13 cellular contexts compared by ENCODE assay signal in genomic region chr11:120224872-120225371, GRCh38. TPM values are rescaled to one million over a fixed set of nuclear protein-coding genes. Genes with fewer than 3 reads are reported as not detected.
DNase-seq lines count a peak whose midpoint lies in the region; ATAC-seq and TF ChIP-seq lines count a peak whose summit lies in the region.
"Had no signal": no experiment of that assay in that cellular context is flagged by ENCODE, and none has a peak within 500 bp of the region (broad histone marks: within the 10 kb centered on the region; RNA-seq: fewer than 3 reads in every experiment).

No MANE protein-coding gene starts in this region.

- 30 to 32% methylated on average over 9 of the region's 9 CpGs for WGBS in heart right ventricle, 2 donors

- H3K27me3 ChIP-seq in heart right ventricle (no peaks in the 10 kb centered on the region), parathyroid adenoma (ENCODE audit: control insufficient read depth, insufficient read depth, low read length) (no peaks in the 10 kb centered on the region), osteoblast (ENCODE audit: insufficient read depth, low read length) (no peaks in the 10 kb centered on the region)

- ATAC-seq in heart right ventricle (peak; percentile 62 to 78 (median 74)), HG03378 (IDR thresholded peaks at IDR 0.05; ENCODE audit: unreplicated experiment) (no peak)

- H3K27ac ChIP-seq in heart right ventricle (peak overlapping the region in 9 of 10 donors; percentile 26 to 69 (median 59)), parathyroid adenoma (peak overlapping the region; percentile 24), osteoblast (ENCODE audit: low read depth, low read length) (no peak overlapping the region)

- peaks cover 3 to 68% (median 49%) of the 10 kb centered on the region in 9 donors for H3K4me1 ChIP-seq in heart right ventricle
- peaks cover 4% of the 10 kb centered on the region for H3K4me1 ChIP-seq in parathyroid adenoma
- no peaks in the 10 kb centered on the region for H3K4me1 ChIP-seq in osteoblast (ENCODE audit: insufficient read depth, low read length)

- no peak overlapping the region for H2AFZ ChIP-seq in parathyroid adenoma
- H2AFZ ChIP-seq in osteoblast (ENCODE audit: low read length) = no peak overlapping the region

- H4K20me1 ChIP-seq in osteoblast (ENCODE audit: insufficient read depth, low read length) = peaks cover 16% of the 10 kb centered on the region

- TF ChIP-seq CTCF in heart right ventricle (IDR thresholded peaks at IDR 0.05) = peak in 1 of 9 donors; percentile 13
- TF ChIP-seq CTCF in parathyroid adenoma (IDR thresholded peaks at IDR 0.05) = no peak
- TF ChIP-seq CTCF in osteoblast (IDR thresholded peaks at IDR 0.05; ENCODE audit: extremely low read depth, low read depth, low read length) = no peak

- peak overlapping the region in 1 of 10 donors; percentile 32 for H3K4me3 ChIP-seq in heart right ventricle
- no peak overlapping the region for H3K4me3 ChIP-seq in parathyroid adenoma (ENCODE audit: low read depth, low read length)
- H3K4me3 ChIP-seq in osteoblast (ENCODE audit: insufficient read depth, low read length) = no peak overlapping the region

- no peaks in the 10 kb centered on the region for H3K79me2 ChIP-seq in parathyroid adenoma
- H3K79me2 ChIP-seq in osteoblast (ENCODE audit: insufficient read depth, low read length) = no peaks in the 10 kb centered on the region

- H3K9me3 ChIP-seq in heart right ventricle = no peaks in the 10 kb centered on the region
- no peaks in the 10 kb centered on the region for H3K9me3 ChIP-seq in parathyroid adenoma (ENCODE audit: control insufficient read depth, low read length)
- H3K9me3 ChIP-seq in osteoblast (ENCODE audit: low read depth, low read length) = no peaks in the 10 kb centered on the region

- DNase-seq in CMK (ENCODE audit: low read depth) (peak; percentile 86), heart right ventricle (peak; percentile 47 to 56), NCI-H510A treated with DMSO at 0.1 percent for 48 hours (lab: John Stamatoyannopoulos, UW) (no peak), ureter (ENCODE audit: low spot score) (no peak), osteoblast (ENCODE audit: insufficient read length, low spot score, missing footprints) (no peak)
- DNase-seq: activated CD8-positive, alpha-beta memory T cell treated with anti-CD3 and anti-CD28 coated beads, Interleukin-2, amount 50 U/mL, for 4 hours; C1 segment of cervical spinal cord; natural killer cell; NCI-H2227 treated with DMSO at 0.1 percent for 48 hours; T-helper 1 cell had no signal

- H3K36me3 ChIP-seq in heart right ventricle = peaks cover 0 to 29% (median 0%) of the 10 kb centered on the region in 9 donors
- no peaks in the 10 kb centered on the region for H3K36me3 ChIP-seq in parathyroid adenoma (ENCODE audit: control insufficient read depth, insufficient read depth, low read length)
- no peaks in the 10 kb centered on the region for H3K36me3 ChIP-seq in osteoblast (ENCODE audit: insufficient read depth, low read length)

- intact Hi-C loops in heart right ventricle (cut with DNase I) = loop anchor here in 2 of 10 donors (5.0 to 10.0 kb wide), 2 partner anchors 53 to 560 kb away; no protein-coding TSS in a partner anchor

- H3K4me2 ChIP-seq in parathyroid adenoma (ENCODE audit: low read length) (no peak overlapping the region), osteoblast (ENCODE audit: insufficient read depth, low read length) (no peak overlapping the region)

- no peak overlapping the region for H3K9ac ChIP-seq in parathyroid adenoma

TF ChIP-seq in PFSK-1, 5 proteins besides CTCF, POLR2A, EP300 and RAD21:
- TF ChIP-seq FOXP2 (optimal IDR thresholded peaks at IDR 0.05; ENCODE audit: borderline replicate concordance, extremely low read depth, extremely low read length, insufficient read depth) (peak; percentile 37), REST (IDR thresholded peaks at IDR 0.05; ENCODE audit: insufficient read depth in 1 of 2, low read depth in 2 of 2, low read length in 2 of 2) (no peak), TAF1 (IDR thresholded peaks at IDR 0.05; ENCODE audit: borderline replicate concordance, insufficient read depth, low read length) (no peak)
TF ChIP-seq in PFSK-1: peak in this region for 1.

RNA-seq across cellular contexts. Expression of gene OAF, which starts 14.1 kb away (rescaled TPM):
- polyA plus RNA-seq in PFSK-1 (2012; ENCODE audit: insufficient read length, low read depth) = 94.2 TPM
- total RNA-seq in heart right ventricle = 10 to 100 TPM in 7 of 10 donors, 1 to 10 TPM in 3; 8.4 to 41.6 (median 13.8) TPM
- 10 to 100 TPM; 20.2 to 40.5 TPM for polyA plus RNA-seq in heart right ventricle
- total RNA-seq in ureter = 34.9 TPM
- 7.2 and 10.3 TPM in 2 replicates for total RNA-seq in osteoblast

RNA-seq across cellular contexts. Expression of gene POU2F3, which starts 15.0 kb away (rescaled TPM):
- not detected for polyA plus RNA-seq in PFSK-1 (2012; ENCODE audit: insufficient read length, low read depth)
- total RNA-seq in heart right ventricle (under 1 TPM in 1 of 10 donors, not detected in 9; 0.15 TPM), ureter (7.6 TPM), osteoblast (under 0.01 TPM in 1 of 2 replicates, not detected in the other)
- polyA plus RNA-seq in heart right ventricle = under 1 TPM in 1 of 2 donors, not detected in 1; 0.03 TPM
- total RNA-seq: natural killer cell had no signal

Comparison
In these comparisons a context has a peak if more than half of its experiments do, and no peak if none do; other contexts are left out.
1. DNase-seq: peak in CMK (single experiment) and heart right ventricle (2 of 2); none in NCI-H510A treated with DMSO at 0.1 percent for 48 hours (single experiment), ureter (single experiment) and osteoblast (single experiment).